Comparison of ENCODE assay signal across 8 cellular contexts in genomic region chr4:139014391-139015268, GRCh38. TPM values are rescaled to one million over a fixed set of nuclear protein-coding genes. Genes with fewer than 3 reads are reported as not detected.
DNase-seq lines count a peak whose midpoint lies in the region; ATAC-seq and TF ChIP-seq lines count a peak whose summit lies in the region.

No MANE protein-coding gene starts in this region.

- peak in 2 of 4 donors; percentile 47 to 51 for TF ChIP-seq EP300 in upper lobe of left lung (IDR thresholded peaks at IDR 0.05)

- peaks cover 11 to 40% (median 25%) of the 10 kb centered on the region in 11 experiments; a peak in 20 of 22 replicates for H4K20me1 ChIP-seq in BLaER1 treated with 17β-estradiol and CSF1 and Interleukin-3, amounts not matched to agents 10 nM and 100 nM

- H4K5ac ChIP-seq in mesendoderm (ENCODE audit: low read length) = no peak overlapping the region

- H3K18ac ChIP-seq in mesendoderm (ENCODE audit: low read length) = peak overlapping the region; percentile 88

- peak overlapping the region; percentile 85 to 98 (median 93); a peak in 21 of 22 replicates for H3K9ac ChIP-seq in BLaER1 treated with 17β-estradiol and CSF1 and Interleukin-3, amounts not matched to agents 10 nM and 100 nM
- H3K9ac ChIP-seq in mesendoderm (ENCODE audit: low read length) = peak overlapping the region; percentile 67

- peaks cover 2% of the 10 kb centered on the region for H3K79me1 ChIP-seq in mesendoderm (ENCODE audit: low read length)

- no peak overlapping the region for H3K23ac ChIP-seq in mesendoderm (ENCODE audit: low read length)

- peak overlapping the region; percentile 86 for H3K56ac ChIP-seq in mesendoderm (ENCODE audit: low read length)

- H3K4me2 ChIP-seq in BLaER1 treated with 17β-estradiol and CSF1 and Interleukin-3, amounts not matched to agents 10 nM and 100 nM = peak overlapping the region; percentile 77 to 94 (median 84)
- H3K4me2 ChIP-seq in mesendoderm (ENCODE audit: low read length) = peak overlapping the region; percentile 72

- H3K27me3 ChIP-seq in BLaER1 treated with 17β-estradiol and CSF1 and Interleukin-3, amounts not matched to agents 10 nM and 100 nM = no peaks in the 10 kb centered on the region
- no peaks in the 10 kb centered on the region for H3K27me3 ChIP-seq in effector memory CD4-positive, alpha-beta T cell (replicated peaks; ENCODE audit: control insufficient read depth, insufficient read depth, low read length, poor library complexity, severe bottlenecking)
- H3K27me3 ChIP-seq in mesendoderm (ENCODE audit: insufficient read depth, low read length, poor library complexity) (no peaks in the 10 kb centered on the region), upper lobe of left lung (no peaks in the 10 kb centered on the region)

- H3K4me3 ChIP-seq in BLaER1 treated with 17β-estradiol and CSF1 and Interleukin-3, amounts not matched to agents 10 nM and 100 nM = peak overlapping the region; percentile 77 to 97 (median 90); a peak in 19 of 20 replicates
- H3K4me3 ChIP-seq in effector memory CD4-positive, alpha-beta T cell (ENCODE audit: insufficient read depth, low read depth, low read length, poor library complexity, severe bottlenecking) = peak overlapping the region; percentile 69
- peak overlapping the region; percentile 27 for H3K4me3 ChIP-seq in mesendoderm (ENCODE audit: low read length)
- H3K4me3 ChIP-seq in upper lobe of left lung = peak overlapping the region in 3 of 4 donors; percentile 52 to 85 (median 82)

- H3K79me2 ChIP-seq in mesendoderm (ENCODE audit: control insufficient read depth, insufficient read depth, low read length) = peaks cover 31% of the 10 kb centered on the region

- peaks cover 0 to 15% (median 8%) of the 10 kb centered on the region in 11 experiments; a peak in 12 of 22 replicates for H3K36me3 ChIP-seq in BLaER1 treated with 17β-estradiol and CSF1 and Interleukin-3, amounts not matched to agents 10 nM and 100 nM
- H3K36me3 ChIP-seq in effector memory CD4-positive, alpha-beta T cell (ENCODE audit: control insufficient read depth, insufficient read depth, low read length) = no peaks in the 10 kb centered on the region
- H3K36me3 ChIP-seq in mesendoderm (ENCODE audit: control insufficient read depth, insufficient read depth, low read length) (peaks cover 2% of the 10 kb centered on the region), upper lobe of left lung (no peaks in the 10 kb centered on the region)

- H3K4ac ChIP-seq in mesendoderm (ENCODE audit: low read depth, low read length) = peak overlapping the region; percentile 93

- peak overlapping the region; percentile 38 for H2BK5ac ChIP-seq in mesendoderm (ENCODE audit: low read length)

- no peaks in the 10 kb centered on the region for H3K9me3 ChIP-seq in BLaER1 treated with 17β-estradiol and CSF1 and Interleukin-3, amounts not matched to agents 10 nM and 100 nM (replicated peaks in 1 of 11)
- H3K9me3 ChIP-seq in effector memory CD4-positive, alpha-beta T cell (ENCODE audit: control insufficient read depth, low read length) = no peaks in the 10 kb centered on the region
- H3K9me3 ChIP-seq in upper lobe of left lung = no peaks in the 10 kb centered on the region

- peak overlapping the region; percentile 39 for H2BK120ac ChIP-seq in mesendoderm (ENCODE audit: low read depth, low read length)

- WGBS in mesendoderm (ENCODE audit: extremely low coverage, insufficient coverage, low lambda C conversion rate) = 100% methylated on average over 1 of the region's 9 CpGs
- WGBS in upper lobe of left lung, 2 donors = 38 to 41% methylated on average over 9 of the region's 9 CpGs

- H3K4me1 ChIP-seq in BLaER1 treated with 17β-estradiol and CSF1 and Interleukin-3, amounts not matched to agents 10 nM and 100 nM = peaks cover 36 to 53% (median 44%) of the 10 kb centered on the region in 10 experiments
- peaks cover 7% of the 10 kb centered on the region for H3K4me1 ChIP-seq in effector memory CD4-positive, alpha-beta T cell (ENCODE audit: control insufficient read depth, insufficient read depth, low read length, poor library complexity, severe bottlenecking)
- H3K4me1 ChIP-seq in mesendoderm (ENCODE audit: control insufficient read depth, low read depth, low read length) (peaks cover 16% of the 10 kb centered on the region), upper lobe of left lung (peaks cover 19 to 50% (median 28%) of the 10 kb centered on the region in 4 donors)

- no peak for TF ChIP-seq CTCF in upper lobe of left lung (IDR thresholded peaks at IDR 0.05)

- no peak for TF ChIP-seq POLR2A in upper lobe of left lung (IDR thresholded peaks at IDR 0.05)

- H4K8ac ChIP-seq in mesendoderm (ENCODE audit: low read depth, low read length) = no peak overlapping the region

- no peak overlapping the region for H2BK15ac ChIP-seq in mesendoderm (replicated peaks; ENCODE audit: low read depth)

- H3K27ac ChIP-seq in BLaER1 treated with 17β-estradiol and CSF1 and Interleukin-3, amounts not matched to agents 10 nM and 100 nM = peak overlapping the region; percentile 86 to 99 (median 94)
- H3K27ac ChIP-seq in effector memory CD4-positive, alpha-beta T cell (ENCODE audit: insufficient read depth, low read length, poor library complexity, severe bottlenecking) = peak overlapping the region; percentile 91
- H3K27ac ChIP-seq in mesendoderm (ENCODE audit: low read depth, low read length) = peak overlapping the region; percentile 89
- peak overlapping the region; percentile 78 to 87 (median 80) for H3K27ac ChIP-seq in upper lobe of left lung

- ATAC-seq in GM18517 (IDR thresholded peaks at IDR 0.05; ENCODE audit: unreplicated experiment) = peak; percentile 10
- peak; percentile 9 for ATAC-seq in HG03432 (IDR thresholded peaks at IDR 0.05; ENCODE audit: unreplicated experiment)
- peak; percentile 2 to 66 for ATAC-seq in upper lobe of left lung (ENCODE audit: low FRiP score in 2 of 2)

- H2AK5ac ChIP-seq in mesendoderm (ENCODE audit: low read length) = no peak overlapping the region

- DNase-seq in SW 1271 (lab: John Stamatoyannopoulos, UW) = peak; percentile 71 to 93
- DNase-seq in effector memory CD4-positive, alpha-beta T cell = no peak
- peak; percentile 94 for DNase-seq in mesendoderm
- DNase-seq in upper lobe of left lung = no peak
- DNase-seq in stimulated activated CD8-positive, alpha-beta memory T cell treated with anti-CD3 and anti-CD28 coated beads, Interleukin-4, amount 100 ng/mL, for 48 hours = no peak

RNA-seq across cellular contexts. Expression of gene NOCT, which starts 1.0 kb away (rescaled TPM):
- polyA plus RNA-seq in mesendoderm (2013, experiment 1 of 2) = 56.3 TPM
- 58.8 TPM for polyA plus RNA-seq in mesendoderm (2013, experiment 2 of 2)
- total RNA-seq in upper lobe of left lung = 10 to 100 TPM in 1 of 6 donors, 1 to 10 TPM in 5; 1.9 to 14.3 (median 4.7) TPM

Comparison
In these comparisons a context has a peak if more than half of its experiments do, and no peak if none do; other contexts are left out.
1. H3K4me3 ChIP-seq: peak in every context shown above with its lines; median percentile 90 in BLaER1 treated with 17β-estradiol and CSF1 and Interleukin-3, amounts not matched to agents 10 nM and 100 nM; 82 in upper lobe of left lung; 69 in effector memory CD4-positive, alpha-beta T cell; 27 in mesendoderm.
2. DNase-seq: peak in SW 1271 (2 of 2) and mesendoderm (single experiment); none in effector memory CD4-positive, alpha-beta T cell (0 of 3), upper lobe of left lung (0 of 2) and stimulated activated CD8-positive, alpha-beta memory T cell treated with anti-CD3 and anti-CD28 coated beads, Interleukin-4, amount 100 ng/mL, for 48 hours (single experiment).
3. Peak in every context shown above with its lines, with median percentiles within 50 percentile points of each other: H3K27ac ChIP-seq and ATAC-seq.